Comparison of ENCODE assay signal across 7 cellular contexts in genomic region chr6:29071831-29072723, GRCh38. TPM values are rescaled to one million over a fixed set of nuclear protein-coding genes. Genes with fewer than 3 reads are reported as not detected.
DNase-seq lines count a peak whose midpoint lies in the region; ATAC-seq and TF ChIP-seq lines count a peak whose summit lies in the region.

No MANE protein-coding gene starts in this region.

- ATAC-seq in HG02973 (IDR thresholded peaks at IDR 0.05; ENCODE audit: unreplicated experiment) (peak; percentile 74), HG03457 (IDR thresholded peaks at IDR 0.05; ENCODE audit: unreplicated experiment) (no peak)

- H3K36me3 Mint-ChIP-seq in type B pancreatic cell: no peaks in the 10 kb centered on the region

- H3K4me3 Mint-ChIP-seq in type B pancreatic cell: no peak overlapping the region

- H3K9me3 ChIP-seq in SJCRH30 (replicated peaks): no peaks in the 10 kb centered on the region

- DNase-seq in GM12864 (ENCODE audit: low read depth): peak; percentile 1
- peak; percentile 9 to 55 for DNase-seq in SJCRH30
- DNase-seq in foreskin fibroblast: no peak
- no peak for DNase-seq in type B pancreatic cell (ENCODE audit: extremely low spot score, unreplicated experiment)
- DNase-seq in activated gamma-delta T cell (lab: John Stamatoyannopoulos, UW): no peak

- H3K27me3 Mint-ChIP-seq in type B pancreatic cell: peaks cover 18% of the 10 kb centered on the region

- TF ChIP-seq CTCF in GM12864 (IDR thresholded peaks at IDR 0.05; ENCODE audit: low read depth, low read length, missing control alignments): peak; percentile 74
- peak; percentile 37 for TF ChIP-seq CTCF in foreskin fibroblast (IDR thresholded peaks at IDR 0.05; ENCODE audit: low read depth, low read length)
- TF ChIP-seq CTCF in type B pancreatic cell (conservative IDR thresholded peaks at IDR 0.05): peak; percentile 79

- no peaks in the 10 kb centered on the region for H3K4me1 ChIP-seq in SJCRH30

- H3K27ac Mint-ChIP-seq in type B pancreatic cell: no peak overlapping the region

- no peaks in the 10 kb centered on the region for H3K36me3 ChIP-seq in SJCRH30

- H3K4me3 ChIP-seq in GM12864 (ENCODE audit: low read depth, low read length): no peak overlapping the region
- no peak overlapping the region for H3K4me3 ChIP-seq in SJCRH30
- no peak overlapping the region for H3K4me3 ChIP-seq in foreskin fibroblast (ENCODE audit: low read depth in 1 of 2, low read length in 2 of 2)

- H3K4me1 Mint-ChIP-seq in type B pancreatic cell (ENCODE audit: unreplicated experiment): no peaks in the 10 kb centered on the region

- H3K27me3 ChIP-seq in SJCRH30: no peaks in the 10 kb centered on the region

- H3K27ac ChIP-seq in SJCRH30: no peak overlapping the region

- H3K9me3 Mint-ChIP-seq in type B pancreatic cell: no peaks in the 10 kb centered on the region

RNA-seq across cellular contexts. Expression of gene OR2B3, which starts 15.0 kb away (rescaled TPM):
- total RNA-seq in SJCRH30 (2014; rRNA removed; shearing (Covaris generic)): not detected in 2 replicates
- not detected in 2 replicates for total RNA-seq in type B pancreatic cell (ENCODE audit: low replicate concordance)

RNA-seq across cellular contexts. Expression of gene OR2W1, which starts 27.1 kb away (rescaled TPM):
- total RNA-seq in SJCRH30 (2014; rRNA removed; shearing (Covaris generic)): not detected in 2 replicates
- not detected in 2 replicates for total RNA-seq in type B pancreatic cell (ENCODE audit: low replicate concordance)

RNA-seq across cellular contexts. Expression of gene OR2J1, which starts 27.2 kb away (rescaled TPM):
- total RNA-seq in SJCRH30 (2014; rRNA removed; shearing (Covaris generic)): not detected in 2 replicates
- not detected in 2 replicates for total RNA-seq in type B pancreatic cell (ENCODE audit: low replicate concordance)

RNA-seq across cellular contexts. Expression of gene OR2J3, which starts 35.8 kb away (rescaled TPM):
- total RNA-seq in SJCRH30 (2014; rRNA removed; shearing (Covaris generic)): not detected in 2 replicates
- not detected in 2 replicates for total RNA-seq in type B pancreatic cell (ENCODE audit: low replicate concordance)

Comparison
In these comparisons a context has a peak if more than half of its experiments do, and no peak if none do; other contexts are left out.
1. DNase-seq: peak in GM12864 (single experiment) and SJCRH30 (2 of 2); none in foreskin fibroblast (0 of 2), type B pancreatic cell (single experiment) and activated gamma-delta T cell (single experiment).
2. Peak in every context shown above with its lines, with median percentiles within 50 percentile points of each other: CTCF ChIP-seq.